In the genomic region with DNA sequence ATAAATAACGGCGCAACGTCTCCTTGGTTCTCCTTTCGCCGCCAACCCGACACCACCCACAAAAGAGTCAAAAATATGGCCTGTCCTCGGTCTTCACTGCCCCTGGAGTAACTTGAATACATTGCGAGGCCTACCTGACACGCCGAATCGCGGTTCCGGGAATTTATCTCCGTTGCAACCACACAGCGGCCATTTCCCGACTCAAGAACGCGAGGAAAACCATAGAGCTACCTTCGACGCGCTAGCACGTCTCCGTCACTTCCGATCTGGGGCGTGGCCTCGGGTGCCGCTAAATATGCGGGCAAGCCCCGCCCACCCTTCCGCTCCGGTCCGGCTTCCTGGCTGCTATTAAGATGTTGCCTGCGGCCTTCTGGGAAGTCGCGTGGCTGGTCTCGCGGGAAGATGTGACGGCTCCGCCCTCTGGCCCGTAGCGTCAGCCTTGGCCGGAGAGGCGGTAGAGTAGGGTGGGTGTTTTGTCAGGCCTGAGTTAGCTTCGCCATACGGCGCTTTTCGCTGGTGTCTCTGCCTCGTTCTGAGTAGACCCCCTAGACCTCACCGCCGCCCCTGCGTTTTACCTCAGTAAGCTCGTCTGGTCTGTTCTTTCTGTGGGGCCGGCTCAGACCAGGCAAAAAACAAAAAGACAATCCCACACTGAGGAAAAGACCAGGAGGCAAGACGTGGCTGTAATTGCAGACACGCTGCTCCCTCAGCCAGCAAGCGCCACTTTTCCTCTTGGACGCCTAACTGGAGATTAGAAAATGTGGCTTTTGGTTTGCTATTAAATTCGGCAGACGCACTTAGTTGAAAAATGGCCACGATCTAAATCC, we compare ENCODE assay signal across 8 cellular contexts. TPM values are rescaled to one million over a fixed set of nuclear protein-coding genes. Genes with fewer than 3 reads are reported as not detected.
A peak's percentile ranks its signal among the peaks of the same experiment; 100 is the strongest.
DNase-seq lines count a peak whose midpoint lies in the region; ATAC-seq and TF ChIP-seq lines count a peak whose summit lies in the region.

A gene with protein sequence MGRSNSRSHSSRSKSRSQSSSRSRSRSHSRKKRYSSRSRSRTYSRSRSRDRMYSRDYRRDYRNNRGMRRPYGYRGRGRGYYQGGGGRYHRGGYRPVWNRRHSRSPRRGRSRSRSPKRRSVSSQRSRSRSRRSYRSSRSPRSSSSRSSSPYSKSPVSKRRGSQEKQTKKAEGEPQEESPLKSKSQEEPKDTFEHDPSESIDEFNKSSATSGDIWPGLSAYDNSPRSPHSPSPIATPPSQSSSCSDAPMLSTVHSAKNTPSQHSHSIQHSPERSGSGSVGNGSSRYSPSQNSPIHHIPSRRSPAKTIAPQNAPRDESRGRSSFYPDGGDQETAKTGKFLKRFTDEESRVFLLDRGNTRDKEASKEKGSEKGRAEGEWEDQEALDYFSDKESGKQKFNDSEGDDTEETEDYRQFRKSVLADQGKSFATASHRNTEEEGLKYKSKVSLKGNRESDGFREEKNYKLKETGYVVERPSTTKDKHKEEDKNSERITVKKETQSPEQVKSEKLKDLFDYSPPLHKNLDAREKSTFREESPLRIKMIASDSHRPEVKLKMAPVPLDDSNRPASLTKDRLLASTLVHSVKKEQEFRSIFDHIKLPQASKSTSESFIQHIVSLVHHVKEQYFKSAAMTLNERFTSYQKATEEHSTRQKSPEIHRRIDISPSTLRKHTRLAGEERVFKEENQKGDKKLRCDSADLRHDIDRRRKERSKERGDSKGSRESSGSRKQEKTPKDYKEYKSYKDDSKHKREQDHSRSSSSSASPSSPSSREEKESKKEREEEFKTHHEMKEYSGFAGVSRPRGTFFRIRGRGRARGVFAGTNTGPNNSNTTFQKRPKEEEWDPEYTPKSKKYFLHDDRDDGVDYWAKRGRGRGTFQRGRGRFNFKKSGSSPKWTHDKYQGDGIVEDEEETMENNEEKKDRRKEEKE (minus strand): TSS at position 268 of the 827 bp plus-strand sequence. CDS start 9,980 bp downstream, outside the sequence.

- TF ChIP-seq CTCF in GM12865 (IDR thresholded peaks at IDR 0.05; ENCODE audit: insufficient read depth, low read depth, low read length, missing control alignments) = no peak
- peak in 1 of 3 donors; percentile 11 for TF ChIP-seq CTCF in ovary (IDR thresholded peaks at IDR 0.05)
- TF ChIP-seq CTCF in thyroid gland (IDR thresholded peaks at IDR 0.05) = peak in 1 of 6 experiments; percentile 7

- peaks cover 51% of the 10 kb centered on the region for H3K4me1 Mint-ChIP-seq in activated naive CD8-positive, alpha-beta T cell treated with anti-CD3 and anti-CD28 coated beads, Interleukin-2, amount 50 U/mL, for 24 hours

- H3K4me1 ChIP-seq in ovary (ENCODE audit: insufficient read depth) (peaks cover 9% of the 10 kb centered on the region), thyroid gland (peaks cover 39 to 40% of the 10 kb centered on the region in 2 donors)

- intact Hi-C loops in Right ventricle myocardium inferior (cut with DNase I) (loop anchor here (1.0 to 2.0 kb wide), 2 partner anchors 39 to 793 kb away; a partner anchor contains a TSS), ovary (cut with DNase I) (loop anchor here in 1 of 4 donors (2.0 kb wide), 1 partner anchor 791 kb away; no protein-coding TSS in a partner anchor), thyroid gland (cut with DNase I) (no loop called here)

- H3K4me3 ChIP-seq in GM12865 (ENCODE audit: low read depth, low read length) = peak within 1 kb of the TSS; percentile 93
- H3K4me3 ChIP-seq in ovary = peak within 1 kb of the TSS; percentile 98
- H3K4me3 ChIP-seq in thyroid gland (replicated peaks in 1 of 3) = peak within 1 kb of the TSS; percentile 72 to 88 (median 86)

- peak; percentile 99 for TF ChIP-seq EP300 in ovary (IDR thresholded peaks at IDR 0.05)

- peak; percentile 100 for DNase-seq in GM12865 (ENCODE audit: low read depth)
- peak; percentile 96 for DNase-seq in NCI-H1417 treated with DMSO at 0.1 percent for 48 hours (lab: John Stamatoyannopoulos, UW)
- DNase-seq in SW480 (ENCODE audit: low spot score) = peak; percentile 96
- peak; percentile 98 for DNase-seq in activated naive CD8-positive, alpha-beta T cell treated with anti-CD3 and anti-CD28 coated beads, Interleukin-2, amount 50 U/mL, for 24 hours
- DNase-seq in Right ventricle myocardium inferior (ENCODE audit: missing footprints) = peak; percentile 100
- peak; percentile 100 for DNase-seq in ovary
- peak; percentile 99 for DNase-seq in thyroid gland

- ATAC-seq in HG02763 (IDR thresholded peaks at IDR 0.05; ENCODE audit: unreplicated experiment) (peak; percentile 89), Right ventricle myocardium inferior (peak; percentile 97)
- peak; percentile 94 for ATAC-seq in activated naive CD8-positive, alpha-beta T cell treated with anti-CD3 and anti-CD28 coated beads, Interleukin-2, amount 50 U/mL, for 24 hours

- peak within 1 kb of the TSS; percentile 100 for H3K27ac Mint-ChIP-seq in activated naive CD8-positive, alpha-beta T cell treated with anti-CD3 and anti-CD28 coated beads, Interleukin-2, amount 50 U/mL, for 24 hours

- no peaks in the 10 kb centered on the region for H3K9me3 ChIP-seq in ovary
- H3K9me3 ChIP-seq in thyroid gland = no peaks in the 10 kb centered on the region

- H3K36me3 Mint-ChIP-seq in activated naive CD8-positive, alpha-beta T cell treated with anti-CD3 and anti-CD28 coated beads, Interleukin-2, amount 50 U/mL, for 24 hours (ENCODE audit: low read depth) = peaks cover 30% of the 10 kb centered on the region

- H3K9me3 Mint-ChIP-seq in activated naive CD8-positive, alpha-beta T cell treated with anti-CD3 and anti-CD28 coated beads, Interleukin-2, amount 50 U/mL, for 24 hours = no peaks in the 10 kb centered on the region

- H3K27me3 Mint-ChIP-seq in activated naive CD8-positive, alpha-beta T cell treated with anti-CD3 and anti-CD28 coated beads, Interleukin-2, amount 50 U/mL, for 24 hours = peaks cover 8% of the 10 kb centered on the region

- peak; percentile 99 for TF ChIP-seq POLR2A in ovary (IDR thresholded peaks at IDR 0.05)
- peak; percentile 87 to 99 for TF ChIP-seq POLR2A in thyroid gland (IDR thresholded peaks at IDR 0.05)

- peak within 1 kb of the TSS; percentile 99 for H3K4me3 Mint-ChIP-seq in activated naive CD8-positive, alpha-beta T cell treated with anti-CD3 and anti-CD28 coated beads, Interleukin-2, amount 50 U/mL, for 24 hours

- H3K36me3 ChIP-seq in ovary (no peaks in the 10 kb centered on the region), thyroid gland (no peaks in the 10 kb centered on the region)

- 0 to 1% (median 0%) methylated on average over 59 to 60 of the region's 60 CpGs for WGBS in ovary, 3 donors
- WGBS in thyroid gland, 2 donors = 0% methylated on average over 33 to 44 of the region's 60 CpGs

- H3K27me3 ChIP-seq in ovary (no peaks in the 10 kb centered on the region), thyroid gland (no peaks in the 10 kb centered on the region)

- peak within 1 kb of the TSS; percentile 97 to 100 for H3K27ac ChIP-seq in ovary
- peak within 1 kb of the TSS; percentile 97 to 100 (median 100) for H3K27ac ChIP-seq in thyroid gland

RNA-seq across cellular contexts. Expression of the gene that starts here (rescaled TPM):
- total RNA-seq in Right ventricle myocardium inferior (61.0 TPM), ovary (100 to 1,000 TPM; 108 to 184 (median 168) TPM), thyroid gland (100 to 1,000 TPM; 149 to 209 (median 169) TPM)
- 100 to 1,000 TPM in 1 of 2 donors, 10 to 100 TPM in 1; 41.0 to 113 TPM for polyA plus RNA-seq in ovary

Comparison
In these comparisons a context has a peak if more than half of its experiments do, and no peak if none do; other contexts are left out.
1. Peak in every context shown above with its lines: DNase-seq, ATAC-seq, H3K4me3 ChIP-seq and H3K27ac ChIP-seq.